7 cellular contexts compared by ENCODE assay signal in genomic region chr1:1697358-1698183, GRCh38. TPM values are rescaled to one million over a fixed set of nuclear protein-coding genes. Genes with fewer than 3 reads are reported as not detected.
DNase-seq lines count a peak whose midpoint lies in the region; ATAC-seq, FAIRE-seq and TF ChIP-seq lines count a peak whose summit lies in the region.
"Not testable (repeated sequence)": the region's sequence is repeated elsewhere in the genome, so short reads cannot be mapped to it uniquely, and the experiment has no call there.

No MANE protein-coding gene starts in this region.

- not testable (repeated sequence) for BruUV-seq in K562 (replicated peaks; lab: Mats Ljungman, UMichigan)

- not testable (repeated sequence) for TF ChIP-seq EP300 in K562 (IDR thresholded peaks at IDR 0.05; ENCODE audit: low read length)

- not testable (repeated sequence) for H3K27me3 Mint-ChIP-seq in activated CD4-positive, alpha-beta memory T cell treated with anti-CD3 and anti-CD28 coated beads, Interleukin-2, amount 10 ng/mL, durations not matched to agents 7 days and 5 days

- DNase-seq in HuH-7 (ENCODE audit: low spot score) = peak; percentile 0
- DNase-seq in activated CD4-positive, alpha-beta memory T cell treated with anti-CD3 and anti-CD28 coated beads, Interleukin-2, amount 10 ng/mL, durations not matched to agents 7 days and 5 days = peak; percentile 13
- not testable (repeated sequence) for DNase-seq in K562 (ENCODE audit: extremely low read depth in 1 of 4, low spot score in 3 of 4)
- peak; percentile 38 for DNase-seq in islet precursor cell
- peak in 2 of 3 donors; percentile 25 to 46 for DNase-seq in mucosa of descending colon
- DNase-seq in sciatic nerve (ENCODE audit: low spot score) = peak; percentile 32
- peak; percentile 57 for DNase-seq in upper lobe of right lung

- not testable (repeated sequence) for TF ChIP-seq CTCF in K562 (IDR thresholded peaks at IDR 0.05 in 2 of 3, conservative IDR thresholded peaks at IDR 0.05 in 1 of 3; ENCODE audit: insufficient read depth in 2 of 3, low read depth in 1 of 3, low read length in 3 of 3); mucosa of descending colon (IDR thresholded peaks at IDR 0.05); upper lobe of right lung (IDR thresholded peaks at IDR 0.05)

- intact Hi-C loops in K562 (cut with micrococcal nuclease); sciatic nerve (cut with DNase I); upper lobe of right lung (cut with DNase I): not testable (repeated sequence)
- intact Hi-C loops in mucosa of descending colon (cut with DNase I, micrococcal nuclease) = loop anchor here in 1 of 2 donors (10.0 kb wide), 1 partner anchor 217 kb away; the partner anchor contains the start of genes CALML6 and TMEM52

- H3K36me3 ChIP-seq in K562 (ENCODE audit: control insufficient read depth, insufficient read depth, low read length); mucosa of descending colon (ENCODE audit: low read depth); upper lobe of right lung: not testable (repeated sequence)

- not testable (repeated sequence) for H3K4me2 ChIP-seq in K562 (ENCODE audit: insufficient read depth, low read length)

- H2AFZ ChIP-seq in K562 (ENCODE audit: low read depth, low read length) = not testable (repeated sequence)

- H3K9me3 ChIP-seq in K562 (replicated peaks; ENCODE audit: control insufficient read depth, insufficient read depth, low read depth, low read length); mucosa of descending colon; upper lobe of right lung: not testable (repeated sequence)

- WGBS in K562 (ENCODE audit: insufficient coverage, low coverage, missing lambda C conversion rate) = 59% methylated on average over 17 of the region's 26 CpGs

- not testable (repeated sequence) for H4K20me1 ChIP-seq in K562 (replicated peaks; ENCODE audit: control insufficient read depth, insufficient read depth, low read length)

- in situ Hi-C loops in K562 (cut with MboI) = not testable (repeated sequence)

- not testable (repeated sequence) for H3K9me3 Mint-ChIP-seq in activated CD4-positive, alpha-beta memory T cell treated with anti-CD3 and anti-CD28 coated beads, Interleukin-2, amount 10 ng/mL, durations not matched to agents 7 days and 5 days

- CTCF ChIA-PET in activated CD4-positive, alpha-beta memory T cell treated with anti-CD3 and anti-CD28 coated beads, Interleukin-2, amount 10 ng/mL, durations not matched to agents 7 days and 5 days (lab: Charles Lee); K562 (lab: Yijun Ruan, JAX; ENCODE audit: low intra/inter-chr PET ratio): not testable (repeated sequence)

- ATAC-seq in K562, mucosa of descending colon, sciatic nerve, upper lobe of right lung: not testable (repeated sequence)

- H3K27ac Mint-ChIP-seq in activated CD4-positive, alpha-beta memory T cell treated with anti-CD3 and anti-CD28 coated beads, Interleukin-2, amount 10 ng/mL, durations not matched to agents 7 days and 5 days = not testable (repeated sequence)

- not testable (repeated sequence) for TF ChIP-seq POLR2A in K562 (conservative IDR thresholded peaks at IDR 0.05)

- FAIRE-seq in K562 (lab: Jason Lieb, UNC) = not testable (repeated sequence)

- not testable (repeated sequence) for H3K27me3 ChIP-seq in K562 (ENCODE audit: control insufficient read depth in 2 of 2, insufficient read depth in 2 of 2, low read length in 2 of 2); upper lobe of right lung

- H3K79me2 ChIP-seq in K562 (ENCODE audit: control insufficient read depth, insufficient read depth, low read length) = not testable (repeated sequence)

- not testable (repeated sequence) for H3K4me3 ChIP-seq in K562, mucosa of descending colon, upper lobe of right lung

- H3K27ac ChIP-seq in K562 (ENCODE audit: extremely low read depth, low read depth, low read length); upper lobe of right lung: not testable (repeated sequence)

- not testable (repeated sequence) for TF ChIP-seq RAD21 in K562 (CRISPR knock-in tag; conservative IDR thresholded peaks at IDR 0.05 in 1 of 2, IDR thresholded peaks at IDR 0.05 in 1 of 2)

- peaks cover 0 to 14% of the 10 kb centered on the region in 2 experiments; a peak in 2 of 5 replicates for H3K4me1 ChIP-seq in K562 (replicated peaks in 1 of 2; ENCODE audit: control insufficient read depth in 2 of 2, insufficient read depth in 2 of 2, low read length in 2 of 2)
- H3K4me1 ChIP-seq in mucosa of descending colon (ENCODE audit: low read depth); upper lobe of right lung: not testable (repeated sequence)

- not testable (repeated sequence) for H3K36me3 Mint-ChIP-seq in activated CD4-positive, alpha-beta memory T cell treated with anti-CD3 and anti-CD28 coated beads, Interleukin-2, amount 10 ng/mL, durations not matched to agents 7 days and 5 days (ENCODE audit: low read depth)

- POLR2A ChIA-PET in activated CD4-positive, alpha-beta memory T cell treated with anti-CD3 and anti-CD28 coated beads, Interleukin-2, amount 10 ng/mL, durations not matched to agents 7 days and 5 days (lab: Charles Lee); K562 (lab: Yijun Ruan, JAX): not testable (repeated sequence)

- not testable (repeated sequence) for H3K4me1 Mint-ChIP-seq in activated CD4-positive, alpha-beta memory T cell treated with anti-CD3 and anti-CD28 coated beads, Interleukin-2, amount 10 ng/mL, durations not matched to agents 7 days and 5 days

- not testable (repeated sequence) for H3K4me3 Mint-ChIP-seq in activated CD4-positive, alpha-beta memory T cell treated with anti-CD3 and anti-CD28 coated beads, Interleukin-2, amount 10 ng/mL, durations not matched to agents 7 days and 5 days

- H3K9ac ChIP-seq in K562 (ENCODE audit: insufficient read depth in 1 of 2, low read depth in 2 of 2, low read length in 2 of 2) = not testable (repeated sequence)

- not testable (repeated sequence) for H3K9me1 ChIP-seq in K562 (ENCODE audit: control insufficient read depth, insufficient read depth, low read length)

RNA-seq across cellular contexts. Expression of gene SLC35E2B, which starts 5.0 kb away (rescaled TPM):
- total RNA-seq in activated CD4-positive, alpha-beta memory T cell treated with anti-CD3 and anti-CD28 coated beads, Interleukin-2, amount 10 ng/mL, durations not matched to agents 7 days and 5 days = 10 to 100 TPM; 54.5 to 55.7 TPM
- 99.6 and 161 TPM in 2 replicates for total RNA-seq in K562 (2011; cell fraction: chromatin; rRNA removed; ENCODE audit: low replicate concordance)
- 107 and 109 TPM in 2 replicates for total RNA-seq in K562 (2011; cell fraction: nucleolus; rRNA removed)
- total RNA-seq in K562 (2011; cell fraction: nucleoplasm; rRNA removed) = 98.4 and 102 TPM in 2 replicates
- total RNA-seq in K562 (2014; rRNA removed) (18.4 and 22.5 TPM in 2 replicates), K562 (2014; rRNA removed; fragmentation: Illumina TruSeq; extraction: Trizol) (14.8 TPM in 2 replicates), K562 (2015; rRNA removed; fragmentation: Illumina TruSeq; extraction: Trizol) (20.7 and 21.9 TPM in 2 replicates), K562 (2021) (38.9 and 44.6 TPM in 2 replicates), mucosa of descending colon (10 to 100 TPM; 32.4 to 75.2 (median 73.8) TPM), sciatic nerve (45.6 TPM), upper lobe of right lung (49.8 TPM)
- polyA plus RNA-seq in K562 (2011; rRNA removed) (30.8 and 36.5 TPM in 2 replicates), K562 (2014; fragmentation: Illumina TruSeq; extraction: Trizol) (29.5 and 31.5 TPM in 2 replicates), K562 (2014; fragmentation: Nextera tagmentation; extraction: Ambion mirVana) (1 to 10 TPM; 4.7 to 5.2 TPM), K562 (2014; rRNA removed) (29.8 and 34.1 TPM in 2 replicates)
- 33.9 and 35.2 TPM in 2 replicates for polyA plus RNA-seq in K562 (2011; cell fraction: cytosol; rRNA removed)
- polyA plus RNA-seq in K562 (2011; cell fraction: nucleus; rRNA removed) = 139 and 182 TPM in 2 replicates
- 28.9 and 66.9 TPM in 2 replicates for polyA plus RNA-seq in K562 (2012)
- 19.2 and 25.3 TPM in 2 replicates for polyA minus RNA-seq in K562 (2011; rRNA and poly(A)+ RNA removed)
- 23.7 and 23.9 TPM in 2 replicates for polyA minus RNA-seq in K562 (2011; cell fraction: cytosol; rRNA and poly(A)+ RNA removed)
- polyA minus RNA-seq in K562 (2011; cell fraction: nucleus; rRNA and poly(A)+ RNA removed) = 26.0 and 28.7 TPM in 2 replicates

RNA-seq across cellular contexts. Expression of gene CDK11A, which starts 26.6 kb away (rescaled TPM):
- total RNA-seq in activated CD4-positive, alpha-beta memory T cell treated with anti-CD3 and anti-CD28 coated beads, Interleukin-2, amount 10 ng/mL, durations not matched to agents 7 days and 5 days = 10 to 100 TPM; 67.2 to 68.1 TPM
- total RNA-seq in K562 (2011; cell fraction: chromatin; rRNA removed; ENCODE audit: low replicate concordance) = 123 and 215 TPM in 2 replicates
- 128 and 164 TPM in 2 replicates for total RNA-seq in K562 (2011; cell fraction: nucleolus; rRNA removed)
- 71.6 and 88.8 TPM in 2 replicates for total RNA-seq in K562 (2011; cell fraction: nucleoplasm; rRNA removed)
- 44.4 and 48.8 TPM in 2 replicates for total RNA-seq in K562 (2014; rRNA removed)
- 15.2 and 18.4 TPM in 2 replicates for total RNA-seq in K562 (2014; rRNA removed; fragmentation: Illumina TruSeq; extraction: Trizol)
- 33.6 and 43.9 TPM in 2 replicates for total RNA-seq in K562 (2015; rRNA removed; fragmentation: Illumina TruSeq; extraction: Trizol)
- 58.5 and 71.0 TPM in 2 replicates for total RNA-seq in K562 (2021)
- polyA plus RNA-seq in K562 (2011; rRNA removed) = 13.0 and 17.4 TPM in 2 replicates
- polyA plus RNA-seq in K562 (2011; cell fraction: cytosol; rRNA removed) = 10.4 and 24.1 TPM in 2 replicates
- 167 and 314 TPM in 2 replicates for polyA plus RNA-seq in K562 (2011; cell fraction: nucleus; rRNA removed)
- polyA plus RNA-seq in K562 (2012) = 54.0 and 63.7 TPM in 2 replicates
- 49.8 and 53.1 TPM in 2 replicates for polyA plus RNA-seq in K562 (2014; fragmentation: Illumina TruSeq; extraction: Trizol)
- polyA plus RNA-seq in K562 (2014; fragmentation: Nextera tagmentation; extraction: Ambion mirVana) = 1 to 10 TPM; 4.5 to 8.4 TPM
- 49.5 and 67.0 TPM in 2 replicates for polyA plus RNA-seq in K562 (2014; rRNA removed)
- 8.1 and 9.7 TPM in 2 replicates for polyA minus RNA-seq in K562 (2011; rRNA and poly(A)+ RNA removed)
- polyA minus RNA-seq in K562 (2011; cell fraction: cytosol; rRNA and poly(A)+ RNA removed) = 143 and 147 TPM in 2 replicates
- polyA minus RNA-seq in K562 (2011; cell fraction: nucleus; rRNA and poly(A)+ RNA removed) = 39.7 and 41.0 TPM in 2 replicates
- 10 to 100 TPM; 67.1 to 91.0 (median 83.5) TPM for total RNA-seq in mucosa of descending colon
- 51.5 TPM for total RNA-seq in sciatic nerve
- total RNA-seq in upper lobe of right lung = 51.7 TPM

RNA-seq across cellular contexts. Expression of gene CDK11B, which starts 38.8 kb away (rescaled TPM):
- total RNA-seq in activated CD4-positive, alpha-beta memory T cell treated with anti-CD3 and anti-CD28 coated beads, Interleukin-2, amount 10 ng/mL, durations not matched to agents 7 days and 5 days = 10 to 100 TPM; 32.5 to 32.7 TPM
- total RNA-seq in K562 (2011; cell fraction: chromatin; rRNA removed; ENCODE audit: low replicate concordance) = 24.3 and 27.2 TPM in 2 replicates
- total RNA-seq in K562 (2011; cell fraction: nucleolus; rRNA removed) = 12.2 and 15.8 TPM in 2 replicates
- total RNA-seq in K562 (2011; cell fraction: nucleoplasm; rRNA removed) = 12.0 TPM in 2 replicates
- 28.3 and 29.8 TPM in 2 replicates for total RNA-seq in K562 (2014; rRNA removed)
- 13.3 and 18.5 TPM in 2 replicates for total RNA-seq in K562 (2014; rRNA removed; fragmentation: Illumina TruSeq; extraction: Trizol)
- 18.6 and 19.5 TPM in 2 replicates for total RNA-seq in K562 (2015; rRNA removed; fragmentation: Illumina TruSeq; extraction: Trizol)
- 27.7 and 34.7 TPM in 2 replicates for total RNA-seq in K562 (2021)
- polyA plus RNA-seq in K562 (2011; rRNA removed) = 6.2 and 6.5 TPM in 2 replicates
- 6.4 and 10.3 TPM in 2 replicates for polyA plus RNA-seq in K562 (2011; cell fraction: cytosol; rRNA removed)
- 28.0 and 40.4 TPM in 2 replicates for polyA plus RNA-seq in K562 (2011; cell fraction: nucleus; rRNA removed)
- polyA plus RNA-seq in K562 (2012) = 42.4 and 48.6 TPM in 2 replicates
- 50.8 and 52.2 TPM in 2 replicates for polyA plus RNA-seq in K562 (2014; fragmentation: Illumina TruSeq; extraction: Trizol)
- polyA plus RNA-seq in K562 (2014; fragmentation: Nextera tagmentation; extraction: Ambion mirVana) = 1 to 10 TPM; 2.8 to 3.1 TPM
- polyA plus RNA-seq in K562 (2014; rRNA removed) = 33.1 and 42.2 TPM in 2 replicates
- 2.8 and 3.3 TPM in 2 replicates for polyA minus RNA-seq in K562 (2011; rRNA and poly(A)+ RNA removed)
- 5.3 and 6.9 TPM in 2 replicates for polyA minus RNA-seq in K562 (2011; cell fraction: cytosol; rRNA and poly(A)+ RNA removed)
- polyA minus RNA-seq in K562 (2011; cell fraction: nucleus; rRNA and poly(A)+ RNA removed) = 3.8 and 5.3 TPM in 2 replicates
- 10 to 100 TPM; 31.9 to 45.6 (median 36.8) TPM for total RNA-seq in mucosa of descending colon
- total RNA-seq in sciatic nerve = 27.9 TPM
- 24.8 TPM for total RNA-seq in upper lobe of right lung
